8 cellular contexts compared by ENCODE assay signal in the genomic region with DNA sequence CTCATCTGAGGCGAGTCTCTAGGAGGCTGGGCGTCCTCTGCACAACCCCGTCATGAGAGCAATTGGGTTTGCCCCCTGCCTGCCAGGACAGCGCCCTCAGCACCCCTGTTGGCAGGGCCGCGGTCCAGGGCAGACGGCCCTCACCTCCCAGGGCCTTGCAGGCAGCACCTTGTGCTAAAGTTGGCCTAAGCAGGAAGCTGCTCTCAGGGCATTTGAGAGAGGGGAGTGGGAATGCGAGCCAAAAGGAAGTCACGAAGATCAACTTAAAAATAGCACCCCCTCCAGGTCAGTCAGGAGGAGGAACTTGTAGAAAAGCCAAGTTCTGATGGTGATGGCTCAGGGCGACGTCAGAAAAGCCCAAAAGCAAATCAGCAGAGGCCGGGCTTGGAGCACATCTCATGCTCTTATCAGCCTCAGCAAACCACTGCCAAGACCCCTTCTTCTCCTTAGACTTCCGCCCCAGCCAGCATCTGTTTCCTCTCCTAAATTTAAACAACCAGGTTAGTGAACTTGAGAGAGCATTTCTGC. TPM values are rescaled to one million over a fixed set of nuclear protein-coding genes. Genes with fewer than 3 reads are reported as not detected.
DNase-seq lines count a peak whose midpoint lies in the region; ATAC-seq lines count a peak whose summit lies in the region.

No MANE protein-coding gene starts in this region.

- H3K36me3 Mint-ChIP-seq in activated T-helper 2 cell treated with anti-CD3 and anti-CD28 coated beads, Interferon-gamma antibody, Interleukin-2, Interleukin-4, amounts not matched to agents 10 μg/mL and 5 μg/mL and 100 μg/mL, durations not matched to agents 14 hours and 24 hours and 36 hours (ENCODE audit: low read depth): no peaks in the 10 kb centered on the region

- no peaks in the 10 kb centered on the region for H3K36me3 ChIP-seq in KOPT-K1 (ENCODE audit: insufficient read depth, low read length)

- H3K27me3 Mint-ChIP-seq in activated T-helper 2 cell treated with anti-CD3 and anti-CD28 coated beads, Interferon-gamma antibody, Interleukin-2, Interleukin-4, amounts not matched to agents 10 μg/mL and 5 μg/mL and 100 μg/mL, durations not matched to agents 14 hours and 24 hours and 36 hours (ENCODE audit: low read depth): no peaks in the 10 kb centered on the region

- intact Hi-C loops in activated T-helper 2 cell treated with anti-CD3 and anti-CD28 coated beads, Interferon-gamma antibody, Interleukin-2, Interleukin-4, amounts not matched to agents 10 μg/mL and 5 μg/mL and 100 μg/mL, durations not matched to agents 14 hours and 24 hours and 36 hours (cut with micrococcal nuclease): loop anchor here (2.0 kb wide), 2 partner anchors 39 to 77 kb away; no protein-coding TSS in a partner anchor
- intact Hi-C loops in cardiac septum (cut with DNase I): loop anchor here (10.0 kb wide), 1 partner anchor 109 kb away; no protein-coding TSS in a partner anchor

- H3K27ac Mint-ChIP-seq in activated T-helper 2 cell treated with anti-CD3 and anti-CD28 coated beads, Interferon-gamma antibody, Interleukin-2, Interleukin-4, amounts not matched to agents 10 μg/mL and 5 μg/mL and 100 μg/mL, durations not matched to agents 14 hours and 24 hours and 36 hours: peak overlapping the region; percentile 59

- peak; percentile 27 for DNase-seq in activated gamma-delta T cell treated with Interleukin-2 at 50 U/mL for 16 hours
- DNase-seq in activated gamma-delta T cell (lab: John Stamatoyannopoulos, UW): no peak
- DNase-seq in activated T-helper 2 cell treated with anti-CD3 and anti-CD28 coated beads, Interferon-gamma antibody, Interleukin-2, Interleukin-4, amounts not matched to agents 10 μg/mL and 5 μg/mL and 100 μg/mL, durations not matched to agents 14 hours and 24 hours and 36 hours (ENCODE audit: low spot score): no peak
- peak; percentile 81 for DNase-seq in cardiac septum (ENCODE audit: low spot score)
- DNase-seq in pulmonary artery endothelial cell (ENCODE audit: low read depth, low spot score): peak; percentile 69
- no peak for DNase-seq in HuH-7.5 (ENCODE audit: low spot score)

- H3K4me1 Mint-ChIP-seq in activated T-helper 2 cell treated with anti-CD3 and anti-CD28 coated beads, Interferon-gamma antibody, Interleukin-2, Interleukin-4, amounts not matched to agents 10 μg/mL and 5 μg/mL and 100 μg/mL, durations not matched to agents 14 hours and 24 hours and 36 hours (ENCODE audit: low read depth): peaks cover 44% of the 10 kb centered on the region

- no peak for ATAC-seq in HG03095 (IDR thresholded peaks at IDR 0.05; ENCODE audit: unreplicated experiment)

- H3K9me3 ChIP-seq in KOPT-K1 (ENCODE audit: insufficient read depth, low read length, poor library complexity, severe bottlenecking): no peaks in the 10 kb centered on the region

- peak overlapping the region; percentile 82 for H3K27ac ChIP-seq in KOPT-K1 (ENCODE audit: low read depth, low read length, poor library complexity, severe bottlenecking)

- peak overlapping the region; percentile 3 for H3K4me3 Mint-ChIP-seq in activated T-helper 2 cell treated with anti-CD3 and anti-CD28 coated beads, Interferon-gamma antibody, Interleukin-2, Interleukin-4, amounts not matched to agents 10 μg/mL and 5 μg/mL and 100 μg/mL, durations not matched to agents 14 hours and 24 hours and 36 hours (ENCODE audit: low read depth)

- no peaks in the 10 kb centered on the region for H3K9me3 Mint-ChIP-seq in activated T-helper 2 cell treated with anti-CD3 and anti-CD28 coated beads, Interferon-gamma antibody, Interleukin-2, Interleukin-4, amounts not matched to agents 10 μg/mL and 5 μg/mL and 100 μg/mL, durations not matched to agents 14 hours and 24 hours and 36 hours

RNA-seq across cellular contexts. Expression of gene ADORA3, which starts 12.6 kb away (rescaled TPM):
- not detected in 2 replicates for total RNA-seq in activated T-helper 2 cell treated with anti-CD3 and anti-CD28 coated beads, Interferon-gamma antibody, Interleukin-2, Interleukin-4, amounts not matched to agents 10 μg/mL and 5 μg/mL and 100 μg/mL, durations not matched to agents 14 hours and 24 hours and 36 hours
- total RNA-seq in cardiac septum (0.51 TPM), pulmonary artery endothelial cell (not detected in 2 replicates)

RNA-seq across cellular contexts. Expression of gene TMIGD3, which starts 12.6 kb away (rescaled TPM):
- total RNA-seq in activated T-helper 2 cell treated with anti-CD3 and anti-CD28 coated beads, Interferon-gamma antibody, Interleukin-2, Interleukin-4, amounts not matched to agents 10 μg/mL and 5 μg/mL and 100 μg/mL, durations not matched to agents 14 hours and 24 hours and 36 hours: 0.23 and 0.30 TPM in 2 replicates
- total RNA-seq in cardiac septum: 0.32 TPM
- 0.21 TPM in 1 of 2 replicates, not detected in the other for total RNA-seq in pulmonary artery endothelial cell

RNA-seq across cellular contexts. Expression of gene C1orf162, which starts 42.3 kb away (rescaled TPM):
- total RNA-seq in activated T-helper 2 cell treated with anti-CD3 and anti-CD28 coated beads, Interferon-gamma antibody, Interleukin-2, Interleukin-4, amounts not matched to agents 10 μg/mL and 5 μg/mL and 100 μg/mL, durations not matched to agents 14 hours and 24 hours and 36 hours: 4.3 and 4.7 TPM in 2 replicates
- total RNA-seq in cardiac septum (2.6 TPM), pulmonary artery endothelial cell (0.07 and 0.18 TPM in 2 replicates)

Comparison
In these comparisons a context has a peak if more than half of its experiments do, and no peak if none do; other contexts are left out.
1. DNase-seq: peak in activated gamma-delta T cell treated with Interleukin-2 at 50 U/mL for 16 hours (single experiment), cardiac septum (single experiment) and pulmonary artery endothelial cell (single experiment); none in activated gamma-delta T cell (single experiment), activated T-helper 2 cell treated with anti-CD3 and anti-CD28 coated beads, Interferon-gamma antibody, Interleukin-2, Interleukin-4, amounts not matched to agents 10 μg/mL and 5 μg/mL and 100 μg/mL, durations not matched to agents 14 hours and 24 hours and 36 hours (single experiment) and HuH-7.5 (single experiment).